2 cellular contexts compared by ENCODE assay signal in the genomic region with DNA sequence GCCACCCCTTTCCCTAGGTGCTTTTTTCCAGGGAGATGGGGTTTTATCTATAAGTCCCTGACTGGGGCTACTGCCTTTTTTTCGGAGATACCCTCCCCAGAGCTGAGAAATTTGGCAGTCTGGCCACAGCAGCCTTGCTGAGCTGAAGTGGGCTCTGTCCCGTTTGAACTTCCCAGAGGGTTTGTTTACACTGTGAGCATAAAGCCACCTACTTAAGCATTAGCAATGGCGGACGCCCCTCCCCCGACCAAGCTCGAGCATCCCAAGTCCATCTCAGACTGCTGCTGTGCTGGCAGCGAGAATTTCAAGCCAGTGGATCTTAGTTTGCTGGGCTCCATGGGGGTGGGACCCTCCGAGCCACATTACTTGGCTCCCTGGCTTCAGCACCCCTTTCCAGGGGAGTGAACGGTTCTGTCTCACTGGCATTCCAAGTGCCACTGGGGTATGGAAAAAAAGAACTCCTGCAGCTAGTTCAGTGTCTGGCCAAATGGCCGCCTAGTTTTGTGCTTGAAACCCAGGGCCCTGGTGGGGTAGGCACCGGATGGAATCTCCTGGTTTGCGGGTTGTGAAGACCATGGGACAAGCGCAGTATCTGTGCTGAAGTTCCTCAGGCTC.
A peak's percentile ranks its signal among the peaks of the same experiment; 100 is the strongest.
TF ChIP-seq lines count a peak whose summit lies in the region.

No MANE protein-coding gene starts in this region.

TF ChIP-seq in GM23338, 12 proteins besides CTCF, POLR2A, EP300 and RAD21 (continues in another document):
- TF ChIP-seq ZNF114 (CRISPR knock-in tag; IDR thresholded peaks at IDR 0.05) (no peak), EZH2 (IDR thresholded peaks at IDR 0.05; ENCODE audit: low read depth, unreplicated experiment) (no peak), POLR2AphosphoS5 (IDR thresholded peaks at IDR 0.05; ENCODE audit: low read depth) (no peak), ZNF331 (CRISPR knock-in tag; IDR thresholded peaks at IDR 0.05; ENCODE audit: low read depth) (no peak), STAT1 (IDR thresholded peaks at IDR 0.05; ENCODE audit: unreplicated experiment) (no peak), NANOG (IDR thresholded peaks at IDR 0.05; ENCODE audit: borderline replicate concordance) (no peak)
- TF ChIP-seq, protein P1, sequence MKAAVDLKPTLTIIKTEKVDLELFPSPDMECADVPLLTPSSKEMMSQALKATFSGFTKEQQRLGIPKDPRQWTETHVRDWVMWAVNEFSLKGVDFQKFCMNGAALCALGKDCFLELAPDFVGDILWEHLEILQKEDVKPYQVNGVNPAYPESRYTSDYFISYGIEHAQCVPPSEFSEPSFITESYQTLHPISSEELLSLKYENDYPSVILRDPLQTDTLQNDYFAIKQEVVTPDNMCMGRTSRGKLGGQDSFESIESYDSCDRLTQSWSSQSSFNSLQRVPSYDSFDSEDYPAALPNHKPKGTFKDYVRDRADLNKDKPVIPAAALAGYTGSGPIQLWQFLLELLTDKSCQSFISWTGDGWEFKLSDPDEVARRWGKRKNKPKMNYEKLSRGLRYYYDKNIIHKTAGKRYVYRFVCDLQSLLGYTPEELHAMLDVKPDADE (IDR thresholded peaks at IDR 0.05), result no peak
- TF ChIP-seq, protein P2, sequence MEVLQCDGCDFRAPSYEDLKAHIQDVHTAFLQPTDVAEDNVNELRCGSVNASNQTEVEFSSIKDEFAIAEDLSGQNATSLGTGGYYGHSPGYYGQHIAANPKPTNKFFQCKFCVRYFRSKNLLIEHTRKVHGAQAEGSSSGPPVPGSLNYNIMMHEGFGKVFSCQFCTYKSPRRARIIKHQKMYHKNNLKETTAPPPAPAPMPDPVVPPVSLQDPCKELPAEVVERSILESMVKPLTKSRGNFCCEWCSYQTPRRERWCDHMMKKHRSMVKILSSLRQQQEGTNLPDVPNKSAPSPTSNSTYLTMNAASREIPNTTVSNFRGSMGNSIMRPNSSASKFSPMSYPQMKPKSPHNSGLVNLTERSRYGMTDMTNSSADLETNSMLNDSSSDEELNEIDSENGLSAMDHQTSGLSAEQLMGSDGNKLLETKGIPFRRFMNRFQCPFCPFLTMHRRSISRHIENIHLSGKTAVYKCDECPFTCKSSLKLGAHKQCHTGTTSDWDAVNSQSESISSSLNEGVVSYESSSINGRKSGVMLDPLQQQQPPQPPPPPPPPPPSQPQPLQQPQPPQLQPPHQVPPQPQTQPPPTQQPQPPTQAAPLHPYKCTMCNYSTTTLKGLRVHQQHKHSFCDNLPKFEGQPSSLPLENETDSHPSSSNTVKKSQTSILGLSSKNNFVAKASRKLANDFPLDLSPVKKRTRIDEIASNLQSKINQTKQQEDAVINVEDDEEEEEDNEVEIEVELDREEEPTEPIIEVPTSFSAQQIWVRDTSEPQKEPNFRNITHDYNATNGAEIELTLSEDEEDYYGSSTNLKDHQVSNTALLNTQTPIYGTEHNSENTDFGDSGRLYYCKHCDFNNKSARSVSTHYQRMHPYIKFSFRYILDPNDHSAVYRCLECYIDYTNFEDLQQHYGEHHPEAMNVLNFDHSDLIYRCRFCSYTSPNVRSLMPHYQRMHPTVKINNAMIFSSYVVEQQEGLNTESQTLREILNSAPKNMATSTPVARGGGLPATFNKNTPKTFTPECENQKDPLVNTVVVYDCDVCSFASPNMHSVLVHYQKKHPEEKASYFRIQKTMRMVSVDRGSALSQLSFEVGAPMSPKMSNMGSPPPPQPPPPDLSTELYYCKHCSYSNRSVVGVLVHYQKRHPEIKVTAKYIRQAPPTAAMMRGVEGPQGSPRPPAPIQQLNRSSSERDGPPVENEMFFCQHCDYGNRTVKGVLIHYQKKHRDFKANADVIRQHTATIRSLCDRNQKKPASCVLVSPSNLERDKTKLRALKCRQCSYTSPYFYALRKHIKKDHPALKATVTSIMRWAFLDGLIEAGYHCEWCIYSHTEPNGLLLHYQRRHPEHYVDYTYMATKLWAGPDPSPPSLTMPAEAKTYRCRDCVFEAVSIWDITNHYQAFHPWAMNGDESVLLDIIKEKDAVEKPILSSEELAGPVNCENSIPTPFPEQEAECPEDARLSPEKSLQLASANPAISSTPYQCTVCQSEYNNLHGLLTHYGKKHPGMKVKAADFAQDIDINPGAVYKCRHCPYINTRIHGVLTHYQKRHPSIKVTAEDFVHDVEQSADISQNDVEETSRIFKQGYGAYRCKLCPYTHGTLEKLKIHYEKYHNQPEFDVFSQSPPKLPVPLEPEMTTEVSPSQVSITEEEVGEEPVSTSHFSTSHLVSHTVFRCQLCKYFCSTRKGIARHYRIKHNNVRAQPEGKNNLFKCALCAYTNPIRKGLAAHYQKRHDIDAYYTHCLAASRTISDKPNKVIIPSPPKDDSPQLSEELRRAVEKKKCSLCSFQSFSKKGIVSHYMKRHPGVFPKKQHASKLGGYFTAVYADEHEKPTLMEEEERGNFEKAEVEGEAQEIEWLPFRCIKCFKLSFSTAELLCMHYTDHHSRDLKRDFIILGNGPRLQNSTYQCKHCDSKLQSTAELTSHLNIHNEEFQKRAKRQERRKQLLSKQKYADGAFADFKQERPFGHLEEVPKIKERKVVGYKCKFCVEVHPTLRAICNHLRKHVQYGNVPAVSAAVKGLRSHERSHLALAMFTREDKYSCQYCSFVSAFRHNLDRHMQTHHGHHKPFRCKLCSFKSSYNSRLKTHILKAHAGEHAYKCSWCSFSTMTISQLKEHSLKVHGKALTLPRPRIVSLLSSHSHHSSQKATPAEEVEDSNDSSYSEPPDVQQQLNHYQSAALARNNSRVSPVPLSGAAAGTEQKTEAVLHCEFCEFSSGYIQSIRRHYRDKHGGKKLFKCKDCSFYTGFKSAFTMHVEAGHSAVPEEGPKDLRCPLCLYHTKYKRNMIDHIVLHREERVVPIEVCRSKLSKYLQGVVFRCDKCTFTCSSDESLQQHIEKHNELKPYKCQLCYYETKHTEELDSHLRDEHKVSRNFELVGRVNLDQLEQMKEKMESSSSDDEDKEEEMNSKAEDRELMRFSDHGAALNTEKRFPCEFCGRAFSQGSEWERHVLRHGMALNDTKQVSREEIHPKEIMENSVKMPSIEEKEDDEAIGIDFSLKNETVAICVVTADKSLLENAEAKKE (CRISPR knock-in tag; IDR thresholded peaks at IDR 0.05), result no peak
- TF ChIP-seq, protein P3, sequence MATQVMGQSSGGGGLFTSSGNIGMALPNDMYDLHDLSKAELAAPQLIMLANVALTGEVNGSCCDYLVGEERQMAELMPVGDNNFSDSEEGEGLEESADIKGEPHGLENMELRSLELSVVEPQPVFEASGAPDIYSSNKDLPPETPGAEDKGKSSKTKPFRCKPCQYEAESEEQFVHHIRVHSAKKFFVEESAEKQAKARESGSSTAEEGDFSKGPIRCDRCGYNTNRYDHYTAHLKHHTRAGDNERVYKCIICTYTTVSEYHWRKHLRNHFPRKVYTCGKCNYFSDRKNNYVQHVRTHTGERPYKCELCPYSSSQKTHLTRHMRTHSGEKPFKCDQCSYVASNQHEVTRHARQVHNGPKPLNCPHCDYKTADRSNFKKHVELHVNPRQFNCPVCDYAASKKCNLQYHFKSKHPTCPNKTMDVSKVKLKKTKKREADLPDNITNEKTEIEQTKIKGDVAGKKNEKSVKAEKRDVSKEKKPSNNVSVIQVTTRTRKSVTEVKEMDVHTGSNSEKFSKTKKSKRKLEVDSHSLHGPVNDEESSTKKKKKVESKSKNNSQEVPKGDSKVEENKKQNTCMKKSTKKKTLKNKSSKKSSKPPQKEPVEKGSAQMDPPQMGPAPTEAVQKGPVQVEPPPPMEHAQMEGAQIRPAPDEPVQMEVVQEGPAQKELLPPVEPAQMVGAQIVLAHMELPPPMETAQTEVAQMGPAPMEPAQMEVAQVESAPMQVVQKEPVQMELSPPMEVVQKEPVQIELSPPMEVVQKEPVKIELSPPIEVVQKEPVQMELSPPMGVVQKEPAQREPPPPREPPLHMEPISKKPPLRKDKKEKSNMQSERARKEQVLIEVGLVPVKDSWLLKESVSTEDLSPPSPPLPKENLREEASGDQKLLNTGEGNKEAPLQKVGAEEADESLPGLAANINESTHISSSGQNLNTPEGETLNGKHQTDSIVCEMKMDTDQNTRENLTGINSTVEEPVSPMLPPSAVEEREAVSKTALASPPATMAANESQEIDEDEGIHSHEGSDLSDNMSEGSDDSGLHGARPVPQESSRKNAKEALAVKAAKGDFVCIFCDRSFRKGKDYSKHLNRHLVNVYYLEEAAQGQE (IDR thresholded peaks at IDR 0.05; ENCODE audit: unreplicated experiment), result no peak

TF ChIP-seq in H1, 55 proteins besides CTCF, POLR2A, EP300 and RAD21:
- TF ChIP-seq TAF1 (IDR thresholded peaks at IDR 0.05; ENCODE audit: low read depth, low read length), result no peak
- peak; percentile 70 for TF ChIP-seq YY1 (IDR thresholded peaks at IDR 0.05; ENCODE audit: low read depth, low read length)
